1 cellular context compared by ENCODE assay signal in genomic region chr19:1104452-1105216, GRCh38.
TF ChIP-seq lines count a peak whose summit lies in the region.

No MANE protein-coding gene starts in this region.

TF ChIP-seq in K562, 482 proteins besides CTCF, POLR2A, EP300 and RAD21 (continued from another document and continues in another):
- no peak for TF ChIP-seq TSHZ1 (CRISPR knock-in tag; IDR thresholded peaks at IDR 0.05)
- TF ChIP-seq HNRNPK (IDR thresholded peaks at IDR 0.05; ENCODE audit: low read depth, low read length, poor library complexity, severe bottlenecking): no peak
- no peak for TF ChIP-seq ZNF280B (CRISPR knock-in tag; IDR thresholded peaks at IDR 0.05)
- TF ChIP-seq TARDBP (IDR thresholded peaks at IDR 0.05): no peak
- TF ChIP-seq ZC3H11A (IDR thresholded peaks at IDR 0.05; ENCODE audit: low read depth, low read length): no peak
- no peak for TF ChIP-seq ZNF239 (CRISPR knock-in tag; IDR thresholded peaks at IDR 0.05)
- TF ChIP-seq ZNF318 (IDR thresholded peaks at IDR 0.05; ENCODE audit: borderline replicate concordance in 1 of 2, low read depth in 1 of 2): no peak
- no peak for TF ChIP-seq HEY1 (CRISPR knock-in tag; IDR thresholded peaks at IDR 0.05; ENCODE audit: borderline replicate concordance)
- TF ChIP-seq ZFX (CRISPR knock-in tag; IDR thresholded peaks at IDR 0.05): peak; percentile 61
- TF ChIP-seq ZNF282 (CRISPR knock-in tag; IDR thresholded peaks at IDR 0.05): 0 out of 2 replicates have a peak, but pooled peaks have one; percentile 38
- no peak for TF ChIP-seq ZNF124 (CRISPR knock-in tag; IDR thresholded peaks at IDR 0.05)
- no peak for TF ChIP-seq MCM7 (IDR thresholded peaks at IDR 0.05)
- TF ChIP-seq DEAF1 (CRISPR knock-in tag; IDR thresholded peaks at IDR 0.05): no peak
- TF ChIP-seq PURB (CRISPR knock-in tag; IDR thresholded peaks at IDR 0.05; ENCODE audit: low read depth): no peak
- no peak for TF ChIP-seq BRF1 (IDR thresholded peaks at IDR 0.05; ENCODE audit: borderline replicate concordance, extremely low read depth, insufficient read length)
- TF ChIP-seq POLR2H (tag; IDR thresholded peaks at IDR 0.05; ENCODE audit: low read depth): no peak
- no peak for TF ChIP-seq ZNF830 (CRISPR knock-in tag; IDR thresholded peaks at IDR 0.05)
- peak; percentile 90; the same call in 1 of the 2 replicates for TF ChIP-seq ZBTB7A (IDR thresholded peaks at IDR 0.05; ENCODE audit: borderline replicate concordance, control insufficient read depth, low read depth, low read length)
- no peak for TF ChIP-seq ZFP30 (CRISPR knock-in tag; IDR thresholded peaks at IDR 0.05; ENCODE audit: borderline replicate concordance)
- no peak for TF ChIP-seq XRCC4 (IDR thresholded peaks at IDR 0.05; ENCODE audit: extremely low read depth, insufficient read depth, insufficient read length)
- TF ChIP-seq BMI1 (IDR thresholded peaks at IDR 0.05; ENCODE audit: low read length): no peak
- no peak for TF ChIP-seq NFE2L1 (tag; IDR thresholded peaks at IDR 0.05; ENCODE audit: borderline replicate concordance, low read depth)
- TF ChIP-seq ZNF324 (CRISPR knock-in tag; IDR thresholded peaks at IDR 0.05): no peak
- TF ChIP-seq ZNF511 (CRISPR knock-in tag; IDR thresholded peaks at IDR 0.05): no peak
- TF ChIP-seq KDM2B (CRISPR knock-in tag; IDR thresholded peaks at IDR 0.05): no peak
- no peak for TF ChIP-seq CBFA2T3 (IDR thresholded peaks at IDR 0.05)
- peak; percentile 7 for TF ChIP-seq CHD1 (IDR thresholded peaks at IDR 0.05; ENCODE audit: low read length)
- no peak for TF ChIP-seq ZNF699 (CRISPR knock-in tag; IDR thresholded peaks at IDR 0.05; ENCODE audit: insufficient replicate concordance)
- peak; percentile 37; the same call in 1 of the 2 replicates for TF ChIP-seq JUND (IDR thresholded peaks at IDR 0.05; ENCODE audit: borderline replicate concordance, low read depth, low read length)
- TF ChIP-seq JUND (tag; IDR thresholded peaks at IDR 0.05; ENCODE audit: borderline replicate concordance, low read depth, low read length): no peak; the same call in 2 of the 3 replicates
- no peak for TF ChIP-seq ZFPM2 (CRISPR knock-in tag; IDR thresholded peaks at IDR 0.05)
- TF ChIP-seq ZNF280A (IDR thresholded peaks at IDR 0.05; ENCODE audit: low read depth, partially characterized antibody): no peak
- no peak for TF ChIP-seq ZNF76 (CRISPR knock-in tag; IDR thresholded peaks at IDR 0.05; ENCODE audit: borderline replicate concordance)
- no peak for TF ChIP-seq POLR3A (IDR thresholded peaks at IDR 0.05; ENCODE audit: borderline replicate concordance, extremely low read depth, insufficient read depth, insufficient read length)
- no peak for TF ChIP-seq KDM4B (IDR thresholded peaks at IDR 0.05; ENCODE audit: borderline replicate concordance in 2 of 2, low read depth in 1 of 2)
- TF ChIP-seq STAT5B (CRISPR knock-in tag; IDR thresholded peaks at IDR 0.05): no peak
- no peak for TF ChIP-seq ZBTB34 (CRISPR knock-in tag; IDR thresholded peaks at IDR 0.05)
- TF ChIP-seq ZNF398 (CRISPR knock-in tag; IDR thresholded peaks at IDR 0.05): no peak
- no peak for TF ChIP-seq OTX1 (CRISPR knock-in tag; IDR thresholded peaks at IDR 0.05)
- no peak for TF ChIP-seq MLLT1 (IDR thresholded peaks at IDR 0.05)
